ENCODE assay signal across 1 cellular context in the genomic region with DNA sequence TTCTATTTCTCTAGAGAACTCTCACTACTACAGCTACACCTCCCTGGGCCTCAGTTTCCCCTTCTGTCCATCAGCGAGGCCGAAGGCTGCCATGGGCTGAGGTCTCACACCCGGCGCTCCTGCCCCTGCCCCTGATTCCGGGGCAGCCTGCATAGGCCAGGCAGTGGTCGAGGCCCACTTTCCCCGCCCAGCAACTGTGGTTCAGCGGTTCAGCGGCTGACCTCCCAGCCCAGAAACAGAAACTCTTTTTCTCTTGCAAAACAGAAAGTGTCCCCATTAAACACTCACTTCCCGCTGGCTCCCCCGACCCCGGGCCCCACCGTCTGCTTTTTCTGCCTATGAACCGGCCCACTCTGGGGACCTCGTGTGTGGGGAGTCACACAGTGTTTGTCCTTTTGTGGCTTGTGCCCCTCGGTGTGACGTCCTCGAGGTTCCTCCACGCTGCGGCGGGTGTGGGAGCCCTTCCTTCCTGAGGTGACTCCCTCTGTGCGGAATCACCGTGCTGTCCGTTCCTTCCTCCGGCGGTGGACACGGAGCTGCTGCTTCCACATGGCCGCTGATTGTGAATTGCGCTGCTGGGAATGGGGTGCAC.
TF ChIP-seq lines count a peak whose summit lies in the region.

No MANE protein-coding gene starts in this region.

TF ChIP-seq in K562, 482 proteins besides CTCF, POLR2A, EP300 and RAD21 (continued from another document):
- TF ChIP-seq, protein P1, sequence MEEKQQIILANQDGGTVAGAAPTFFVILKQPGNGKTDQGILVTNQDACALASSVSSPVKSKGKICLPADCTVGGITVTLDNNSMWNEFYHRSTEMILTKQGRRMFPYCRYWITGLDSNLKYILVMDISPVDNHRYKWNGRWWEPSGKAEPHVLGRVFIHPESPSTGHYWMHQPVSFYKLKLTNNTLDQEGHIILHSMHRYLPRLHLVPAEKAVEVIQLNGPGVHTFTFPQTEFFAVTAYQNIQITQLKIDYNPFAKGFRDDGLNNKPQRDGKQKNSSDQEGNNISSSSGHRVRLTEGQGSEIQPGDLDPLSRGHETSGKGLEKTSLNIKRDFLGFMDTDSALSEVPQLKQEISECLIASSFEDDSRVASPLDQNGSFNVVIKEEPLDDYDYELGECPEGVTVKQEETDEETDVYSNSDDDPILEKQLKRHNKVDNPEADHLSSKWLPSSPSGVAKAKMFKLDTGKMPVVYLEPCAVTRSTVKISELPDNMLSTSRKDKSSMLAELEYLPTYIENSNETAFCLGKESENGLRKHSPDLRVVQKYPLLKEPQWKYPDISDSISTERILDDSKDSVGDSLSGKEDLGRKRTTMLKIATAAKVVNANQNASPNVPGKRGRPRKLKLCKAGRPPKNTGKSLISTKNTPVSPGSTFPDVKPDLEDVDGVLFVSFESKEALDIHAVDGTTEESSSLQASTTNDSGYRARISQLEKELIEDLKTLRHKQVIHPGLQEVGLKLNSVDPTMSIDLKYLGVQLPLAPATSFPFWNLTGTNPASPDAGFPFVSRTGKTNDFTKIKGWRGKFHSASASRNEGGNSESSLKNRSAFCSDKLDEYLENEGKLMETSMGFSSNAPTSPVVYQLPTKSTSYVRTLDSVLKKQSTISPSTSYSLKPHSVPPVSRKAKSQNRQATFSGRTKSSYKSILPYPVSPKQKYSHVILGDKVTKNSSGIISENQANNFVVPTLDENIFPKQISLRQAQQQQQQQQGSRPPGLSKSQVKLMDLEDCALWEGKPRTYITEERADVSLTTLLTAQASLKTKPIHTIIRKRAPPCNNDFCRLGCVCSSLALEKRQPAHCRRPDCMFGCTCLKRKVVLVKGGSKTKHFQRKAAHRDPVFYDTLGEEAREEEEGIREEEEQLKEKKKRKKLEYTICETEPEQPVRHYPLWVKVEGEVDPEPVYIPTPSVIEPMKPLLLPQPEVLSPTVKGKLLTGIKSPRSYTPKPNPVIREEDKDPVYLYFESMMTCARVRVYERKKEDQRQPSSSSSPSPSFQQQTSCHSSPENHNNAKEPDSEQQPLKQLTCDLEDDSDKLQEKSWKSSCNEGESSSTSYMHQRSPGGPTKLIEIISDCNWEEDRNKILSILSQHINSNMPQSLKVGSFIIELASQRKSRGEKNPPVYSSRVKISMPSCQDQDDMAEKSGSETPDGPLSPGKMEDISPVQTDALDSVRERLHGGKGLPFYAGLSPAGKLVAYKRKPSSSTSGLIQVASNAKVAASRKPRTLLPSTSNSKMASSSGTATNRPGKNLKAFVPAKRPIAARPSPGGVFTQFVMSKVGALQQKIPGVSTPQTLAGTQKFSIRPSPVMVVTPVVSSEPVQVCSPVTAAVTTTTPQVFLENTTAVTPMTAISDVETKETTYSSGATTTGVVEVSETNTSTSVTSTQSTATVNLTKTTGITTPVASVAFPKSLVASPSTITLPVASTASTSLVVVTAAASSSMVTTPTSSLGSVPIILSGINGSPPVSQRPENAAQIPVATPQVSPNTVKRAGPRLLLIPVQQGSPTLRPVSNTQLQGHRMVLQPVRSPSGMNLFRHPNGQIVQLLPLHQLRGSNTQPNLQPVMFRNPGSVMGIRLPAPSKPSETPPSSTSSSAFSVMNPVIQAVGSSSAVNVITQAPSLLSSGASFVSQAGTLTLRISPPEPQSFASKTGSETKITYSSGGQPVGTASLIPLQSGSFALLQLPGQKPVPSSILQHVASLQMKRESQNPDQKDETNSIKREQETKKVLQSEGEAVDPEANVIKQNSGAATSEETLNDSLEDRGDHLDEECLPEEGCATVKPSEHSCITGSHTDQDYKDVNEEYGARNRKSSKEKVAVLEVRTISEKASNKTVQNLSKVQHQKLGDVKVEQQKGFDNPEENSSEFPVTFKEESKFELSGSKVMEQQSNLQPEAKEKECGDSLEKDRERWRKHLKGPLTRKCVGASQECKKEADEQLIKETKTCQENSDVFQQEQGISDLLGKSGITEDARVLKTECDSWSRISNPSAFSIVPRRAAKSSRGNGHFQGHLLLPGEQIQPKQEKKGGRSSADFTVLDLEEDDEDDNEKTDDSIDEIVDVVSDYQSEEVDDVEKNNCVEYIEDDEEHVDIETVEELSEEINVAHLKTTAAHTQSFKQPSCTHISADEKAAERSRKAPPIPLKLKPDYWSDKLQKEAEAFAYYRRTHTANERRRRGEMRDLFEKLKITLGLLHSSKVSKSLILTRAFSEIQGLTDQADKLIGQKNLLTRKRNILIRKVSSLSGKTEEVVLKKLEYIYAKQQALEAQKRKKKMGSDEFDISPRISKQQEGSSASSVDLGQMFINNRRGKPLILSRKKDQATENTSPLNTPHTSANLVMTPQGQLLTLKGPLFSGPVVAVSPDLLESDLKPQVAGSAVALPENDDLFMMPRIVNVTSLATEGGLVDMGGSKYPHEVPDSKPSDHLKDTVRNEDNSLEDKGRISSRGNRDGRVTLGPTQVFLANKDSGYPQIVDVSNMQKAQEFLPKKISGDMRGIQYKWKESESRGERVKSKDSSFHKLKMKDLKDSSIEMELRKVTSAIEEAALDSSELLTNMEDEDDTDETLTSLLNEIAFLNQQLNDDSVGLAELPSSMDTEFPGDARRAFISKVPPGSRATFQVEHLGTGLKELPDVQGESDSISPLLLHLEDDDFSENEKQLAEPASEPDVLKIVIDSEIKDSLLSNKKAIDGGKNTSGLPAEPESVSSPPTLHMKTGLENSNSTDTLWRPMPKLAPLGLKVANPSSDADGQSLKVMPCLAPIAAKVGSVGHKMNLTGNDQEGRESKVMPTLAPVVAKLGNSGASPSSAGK (IDR thresholded peaks at IDR 0.05): 0 out of 2 replicates have a peak, but pooled peaks have one; percentile 22
- TF ChIP-seq PHF20 (IDR thresholded peaks at IDR 0.05; ENCODE audit: partially characterized antibody) (no peak), CEBPB (tag; IDR thresholded peaks at IDR 0.05) (no peak), SRSF1 (IDR thresholded peaks at IDR 0.05; ENCODE audit: low read depth, low read length) (no peak), KDM5B (IDR thresholded peaks at IDR 0.05; ENCODE audit: insufficient replicate concordance, low read depth, low read length) (no peak), SLC30A9 (CRISPR knock-in tag; IDR thresholded peaks at IDR 0.05) (no peak), KDM1A (IDR thresholded peaks at IDR 0.05) (no peak), JUND (IDR thresholded peaks at IDR 0.05; ENCODE audit: borderline replicate concordance, low read depth, low read length) (no peak), JUND (tag; IDR thresholded peaks at IDR 0.05; ENCODE audit: borderline replicate concordance, low read depth, low read length) (no peak), NR1H2 (CRISPR knock-in tag; IDR thresholded peaks at IDR 0.05) (no peak), RBM15 (IDR thresholded peaks at IDR 0.05; ENCODE audit: insufficient read depth, low read length) (no peak), COPS2 (conservative IDR thresholded peaks at IDR 0.05) (no peak), FOXA3 (CRISPR knock-in tag; conservative IDR thresholded peaks at IDR 0.05 in 1 of 2, IDR thresholded peaks at IDR 0.05 in 1 of 2) (no peak), ZNF143 (CRISPR knock-in tag; IDR thresholded peaks at IDR 0.05) (no peak), SIN3A (IDR thresholded peaks at IDR 0.05; ENCODE audit: borderline replicate concordance in 2 of 2, control insufficient read depth in 1 of 2, low read depth in 2 of 2, low read length in 2 of 2) (no peak), TCFL5 (CRISPR knock-in tag; conservative IDR thresholded peaks at IDR 0.05) (no peak), ZNF79 (CRISPR knock-in tag; IDR thresholded peaks at IDR 0.05; ENCODE audit: low read depth) (no peak), CCAR2 (IDR thresholded peaks at IDR 0.05; ENCODE audit: low read depth, low read length) (no peak), JUNB (CRISPR knock-in tag; conservative IDR thresholded peaks at IDR 0.05) (no peak), ZBTB7A (IDR thresholded peaks at IDR 0.05; ENCODE audit: borderline replicate concordance, control insufficient read depth, low read depth, low read length) (peak; percentile 33; the same call in 1 of the 2 replicates), TOE1 (IDR thresholded peaks at IDR 0.05; ENCODE audit: borderline replicate concordance) (no peak), TOE1 (CRISPR knock-in tag; IDR thresholded peaks at IDR 0.05; ENCODE audit: borderline replicate concordance, low read depth) (no peak), HNRNPL (IDR thresholded peaks at IDR 0.05; ENCODE audit: low read depth, low read length) (no peak), NR2C2 (CRISPR knock-in tag; IDR thresholded peaks at IDR 0.05) (no peak), NR2C2 (tag; IDR thresholded peaks at IDR 0.05) (peak; percentile 42; the same call in 1 of the 2 replicates)
- TF ChIP-seq, protein P2, sequence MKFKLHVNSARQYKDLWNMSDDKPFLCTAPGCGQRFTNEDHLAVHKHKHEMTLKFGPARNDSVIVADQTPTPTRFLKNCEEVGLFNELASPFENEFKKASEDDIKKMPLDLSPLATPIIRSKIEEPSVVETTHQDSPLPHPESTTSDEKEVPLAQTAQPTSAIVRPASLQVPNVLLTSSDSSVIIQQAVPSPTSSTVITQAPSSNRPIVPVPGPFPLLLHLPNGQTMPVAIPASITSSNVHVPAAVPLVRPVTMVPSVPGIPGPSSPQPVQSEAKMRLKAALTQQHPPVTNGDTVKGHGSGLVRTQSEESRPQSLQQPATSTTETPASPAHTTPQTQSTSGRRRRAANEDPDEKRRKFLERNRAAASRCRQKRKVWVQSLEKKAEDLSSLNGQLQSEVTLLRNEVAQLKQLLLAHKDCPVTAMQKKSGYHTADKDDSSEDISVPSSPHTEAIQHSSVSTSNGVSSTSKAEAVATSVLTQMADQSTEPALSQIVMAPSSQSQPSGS (CRISPR knock-in tag; IDR thresholded peaks at IDR 0.05): no peak
- TF ChIP-seq, protein P3, sequence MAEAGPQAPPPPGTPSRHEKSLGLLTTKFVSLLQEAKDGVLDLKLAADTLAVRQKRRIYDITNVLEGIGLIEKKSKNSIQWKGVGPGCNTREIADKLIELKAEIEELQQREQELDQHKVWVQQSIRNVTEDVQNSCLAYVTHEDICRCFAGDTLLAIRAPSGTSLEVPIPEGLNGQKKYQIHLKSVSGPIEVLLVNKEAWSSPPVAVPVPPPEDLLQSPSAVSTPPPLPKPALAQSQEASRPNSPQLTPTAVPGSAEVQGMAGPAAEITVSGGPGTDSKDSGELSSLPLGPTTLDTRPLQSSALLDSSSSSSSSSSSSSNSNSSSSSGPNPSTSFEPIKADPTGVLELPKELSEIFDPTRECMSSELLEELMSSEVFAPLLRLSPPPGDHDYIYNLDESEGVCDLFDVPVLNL (CRISPR knock-in tag; IDR thresholded peaks at IDR 0.05; ENCODE audit: low read depth): no peak
- TF ChIP-seq, protein P4, sequence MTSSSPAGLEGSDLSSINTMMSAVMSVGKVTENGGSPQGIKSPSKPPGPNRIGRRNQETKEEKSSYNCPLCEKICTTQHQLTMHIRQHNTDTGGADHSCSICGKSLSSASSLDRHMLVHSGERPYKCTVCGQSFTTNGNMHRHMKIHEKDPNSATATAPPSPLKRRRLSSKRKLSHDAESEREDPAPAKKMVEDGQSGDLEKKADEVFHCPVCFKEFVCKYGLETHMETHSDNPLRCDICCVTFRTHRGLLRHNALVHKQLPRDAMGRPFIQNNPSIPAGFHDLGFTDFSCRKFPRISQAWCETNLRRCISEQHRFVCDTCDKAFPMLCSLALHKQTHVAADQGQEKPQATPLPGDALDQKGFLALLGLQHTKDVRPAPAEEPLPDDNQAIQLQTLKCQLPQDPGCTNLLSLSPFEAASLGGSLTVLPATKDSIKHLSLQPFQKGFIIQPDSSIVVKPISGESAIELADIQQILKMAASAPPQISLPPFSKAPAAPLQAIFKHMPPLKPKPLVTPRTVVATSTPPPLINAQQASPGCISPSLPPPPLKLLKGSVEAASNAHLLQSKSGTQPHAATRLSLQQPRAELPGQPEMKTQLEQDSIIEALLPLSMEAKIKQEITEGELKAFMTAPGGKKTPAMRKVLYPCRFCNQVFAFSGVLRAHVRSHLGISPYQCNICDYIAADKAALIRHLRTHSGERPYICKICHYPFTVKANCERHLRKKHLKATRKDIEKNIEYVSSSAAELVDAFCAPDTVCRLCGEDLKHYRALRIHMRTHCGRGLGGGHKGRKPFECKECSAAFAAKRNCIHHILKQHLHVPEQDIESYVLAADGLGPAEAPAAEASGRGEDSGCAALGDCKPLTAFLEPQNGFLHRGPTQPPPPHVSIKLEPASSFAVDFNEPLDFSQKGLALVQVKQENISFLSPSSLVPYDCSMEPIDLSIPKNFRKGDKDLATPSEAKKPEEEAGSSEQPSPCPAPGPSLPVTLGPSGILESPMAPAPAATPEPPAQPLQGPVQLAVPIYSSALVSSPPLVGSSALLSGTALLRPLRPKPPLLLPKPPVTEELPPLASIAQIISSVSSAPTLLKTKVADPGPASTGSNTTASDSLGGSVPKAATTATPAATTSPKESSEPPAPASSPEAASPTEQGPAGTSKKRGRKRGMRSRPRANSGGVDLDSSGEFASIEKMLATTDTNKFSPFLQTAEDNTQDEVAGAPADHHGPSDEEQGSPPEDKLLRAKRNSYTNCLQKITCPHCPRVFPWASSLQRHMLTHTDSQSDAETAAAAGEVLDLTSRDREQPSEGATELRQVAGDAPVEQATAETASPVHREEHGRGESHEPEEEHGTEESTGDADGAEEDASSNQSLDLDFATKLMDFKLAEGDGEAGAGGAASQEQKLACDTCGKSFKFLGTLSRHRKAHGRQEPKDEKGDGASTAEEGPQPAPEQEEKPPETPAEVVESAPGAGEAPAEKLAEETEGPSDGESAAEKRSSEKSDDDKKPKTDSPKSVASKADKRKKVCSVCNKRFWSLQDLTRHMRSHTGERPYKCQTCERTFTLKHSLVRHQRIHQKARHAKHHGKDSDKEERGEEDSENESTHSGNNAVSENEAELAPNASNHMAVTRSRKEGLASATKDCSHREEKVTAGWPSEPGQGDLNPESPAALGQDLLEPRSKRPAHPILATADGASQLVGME (CRISPR knock-in tag; IDR thresholded peaks at IDR 0.05): no peak
- TF ChIP-seq, protein P5, sequence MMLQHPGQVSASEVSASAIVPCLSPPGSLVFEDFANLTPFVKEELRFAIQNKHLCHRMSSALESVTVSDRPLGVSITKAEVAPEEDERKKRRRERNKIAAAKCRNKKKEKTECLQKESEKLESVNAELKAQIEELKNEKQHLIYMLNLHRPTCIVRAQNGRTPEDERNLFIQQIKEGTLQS (IDR thresholded peaks at IDR 0.05): no peak
- TF ChIP-seq, protein P5 (CRISPR knock-in tag; conservative IDR thresholded peaks at IDR 0.05): no peak
- TF ChIP-seq, protein P6, sequence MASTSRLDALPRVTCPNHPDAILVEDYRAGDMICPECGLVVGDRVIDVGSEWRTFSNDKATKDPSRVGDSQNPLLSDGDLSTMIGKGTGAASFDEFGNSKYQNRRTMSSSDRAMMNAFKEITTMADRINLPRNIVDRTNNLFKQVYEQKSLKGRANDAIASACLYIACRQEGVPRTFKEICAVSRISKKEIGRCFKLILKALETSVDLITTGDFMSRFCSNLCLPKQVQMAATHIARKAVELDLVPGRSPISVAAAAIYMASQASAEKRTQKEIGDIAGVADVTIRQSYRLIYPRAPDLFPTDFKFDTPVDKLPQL (IDR thresholded peaks at IDR 0.05; ENCODE audit: extremely low read depth, insufficient read length): no peak
